Comparison of ENCODE assay signal across 15 cellular contexts in the genomic region with DNA sequence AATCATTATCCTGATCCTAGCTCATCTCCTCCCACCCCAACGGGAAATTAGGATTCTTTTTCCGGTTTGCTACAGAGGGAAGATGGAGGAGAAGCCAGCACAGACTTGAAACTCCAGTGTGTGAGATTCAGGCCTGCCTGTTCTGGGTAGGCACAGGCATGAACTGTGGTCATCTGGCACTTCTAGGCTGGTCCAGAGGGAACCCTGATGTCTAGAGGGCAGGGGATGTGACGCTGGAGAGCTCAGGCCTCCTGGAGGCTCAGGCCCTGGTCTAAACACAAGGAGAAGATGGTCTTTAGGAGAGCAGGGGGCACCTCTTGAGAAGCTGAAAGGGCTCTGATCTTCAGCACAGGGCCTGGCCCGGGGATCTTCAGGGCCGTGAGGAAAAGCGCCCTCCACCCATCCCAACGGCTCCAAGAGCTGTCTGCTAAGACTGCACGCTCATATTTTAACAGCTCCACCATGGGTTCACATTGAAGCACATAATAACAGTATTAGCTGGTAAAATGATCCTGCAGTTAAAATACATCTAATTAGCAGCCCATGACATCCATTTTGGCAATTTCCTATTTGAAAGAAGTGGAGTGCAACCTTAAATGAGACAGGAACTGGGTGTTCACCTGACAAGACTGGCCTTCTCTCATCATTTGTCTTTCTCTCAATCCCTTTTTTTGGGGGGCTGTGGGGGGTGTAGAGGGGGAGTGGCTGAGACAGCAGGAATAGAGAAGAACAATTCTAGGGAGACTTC. TPM values are rescaled to one million over a fixed set of nuclear protein-coding genes. Genes with fewer than 3 reads are reported as not detected.
A peak's percentile ranks its signal among the peaks of the same experiment; 100 is the strongest.
DNase-seq lines count a peak whose midpoint lies in the region; ATAC-seq and TF ChIP-seq lines count a peak whose summit lies in the region.
"Had no signal": no experiment of that assay in that cellular context is flagged by ENCODE, and none has a peak within 500 bp of the region (broad histone marks: within the 10 kb centered on the region; RNA-seq: fewer than 3 reads in every experiment).

No MANE protein-coding gene starts in this region.

- peaks cover 100% of the 10 kb centered on the region for H3K79me2 ChIP-seq in neural cell (replicated peaks; ENCODE audit: insufficient read depth, low read length)

- no peak overlapping the region for H3K4me2 ChIP-seq in neural cell (ENCODE audit: low read length)

- POLR2A ChIA-PET in activated naive CD8-positive, alpha-beta T cell treated with anti-CD3 and anti-CD28 coated beads, Interleukin-2, amount 10 ng/mL, durations not matched to agents 7 days and 5 days (lab: Charles Lee) = interaction anchor here (1.0 to 23.5 kb wide), 11 partner anchors 11 to 244 kb away, joined by 3 to 796 read pairs (median 6); a partner anchor contains a TSS

- peak overlapping the region; percentile 85 for H3K4me3 Mint-ChIP-seq in activated naive CD8-positive, alpha-beta T cell treated with anti-CD3 and anti-CD28 coated beads, Interleukin-2, amount 10 ng/mL, durations not matched to agents 7 days and 5 days

- H3K9me3 Mint-ChIP-seq in activated naive CD8-positive, alpha-beta T cell treated with anti-CD3 and anti-CD28 coated beads, Interleukin-2, amount 10 ng/mL, durations not matched to agents 7 days and 5 days = no peaks in the 10 kb centered on the region

- no peak for ATAC-seq in activated naive CD8-positive, alpha-beta T cell treated with anti-CD3 and anti-CD28 coated beads, Interleukin-2, amount 10 ng/mL, durations not matched to agents 7 days and 5 days (ENCODE audit: low read depth)
- ATAC-seq: GM12878, pancreas had no signal

- no peak for TF ChIP-seq RAD21 in neural cell (conservative IDR thresholded peaks at IDR 0.05)

- peak overlapping the region; percentile 95 for H3K27ac Mint-ChIP-seq in activated naive CD8-positive, alpha-beta T cell treated with anti-CD3 and anti-CD28 coated beads, Interleukin-2, amount 10 ng/mL, durations not matched to agents 7 days and 5 days

- H3K36me3 Mint-ChIP-seq in activated naive CD8-positive, alpha-beta T cell treated with anti-CD3 and anti-CD28 coated beads, Interleukin-2, amount 10 ng/mL, durations not matched to agents 7 days and 5 days = peaks cover 27% of the 10 kb centered on the region

- no peaks in the 10 kb centered on the region for H3F3A ChIP-seq in neural cell (ENCODE audit: insufficient read depth, low read length, poor library complexity, severe bottlenecking)

- no peaks in the 10 kb centered on the region for H3K9me3 ChIP-seq in neural cell (ENCODE audit: low read length)
- H3K9me3 ChIP-seq: HAP-1, pancreas had no signal

- peak overlapping the region; percentile 32 for H3K4me3 ChIP-seq in neural cell (ENCODE audit: low read length)
- H3K4me3 ChIP-seq: GM12878, HAP-1, pancreas had no signal

- no peaks in the 10 kb centered on the region for H3K9me2 ChIP-seq in neural cell (ENCODE audit: insufficient read depth, low read length)

- no peak for TF ChIP-seq EP300 in neural cell (conservative IDR thresholded peaks at IDR 0.05; ENCODE audit: poor library complexity, severe bottlenecking)

- H3K36me3 ChIP-seq in neural cell (ENCODE audit: insufficient read depth, low read length) = no peaks in the 10 kb centered on the region
- H3K36me3 ChIP-seq: HAP-1, pancreas had no signal

- H3K27me3 Mint-ChIP-seq in activated naive CD8-positive, alpha-beta T cell treated with anti-CD3 and anti-CD28 coated beads, Interleukin-2, amount 10 ng/mL, durations not matched to agents 7 days and 5 days = no peaks in the 10 kb centered on the region

- no peaks in the 10 kb centered on the region for H3K27me3 ChIP-seq in neural cell (ENCODE audit: insufficient read depth, low read depth, low read length)
- H3K27me3 ChIP-seq: pancreas had no signal

- H2AFZ ChIP-seq in neural cell (ENCODE audit: low read depth, low read length) = no peak overlapping the region

- DNase-seq in NCI-H748 (lab: John Stamatoyannopoulos, UW; ENCODE audit: unreplicated experiment) = peak; percentile 53
- no peak for DNase-seq in NCI-H748 treated with DMSO at 0.1 percent for 48 hours (lab: John Stamatoyannopoulos, UW)
- DNase-seq in NCI-H1436 (lab: John Stamatoyannopoulos, UW) = peak; percentile 75
- DNase-seq in activated naive CD8-positive, alpha-beta T cell treated with anti-CD3 and anti-CD28 coated beads, Interleukin-2, amount 10 ng/mL, durations not matched to agents 7 days and 5 days = no peak
- no peak for DNase-seq in NCI-H1105 (lab: John Stamatoyannopoulos, UW)
- no peak for DNase-seq in stimulated activated CD8-positive, alpha-beta memory T cell treated with anti-CD3 and anti-CD28 coated beads, Interleukin-4, amount 100 ng/mL, for 48 hours
- no peak for DNase-seq in stimulated activated naive CD4-positive, alpha-beta T cell (lab: John Stamatoyannopoulos, UW)
- DNase-seq: 8988T, islet precursor cell, NCI-H1048, pancreas, SHP77 had no signal

- H4K20me1 ChIP-seq in neural cell (ENCODE audit: insufficient read depth) = peaks cover 99% of the 10 kb centered on the region

- no peak for TF ChIP-seq CTCF in neural cell (IDR thresholded peaks at IDR 0.05; ENCODE audit: poor library complexity, severe bottlenecking)

- no peak overlapping the region for H3K9ac ChIP-seq in neural cell (ENCODE audit: low read length)

- H3K4me1 Mint-ChIP-seq in activated naive CD8-positive, alpha-beta T cell treated with anti-CD3 and anti-CD28 coated beads, Interleukin-2, amount 10 ng/mL, durations not matched to agents 7 days and 5 days = peaks cover 91% of the 10 kb centered on the region

- no peak overlapping the region for H3K27ac ChIP-seq in neural cell (ENCODE audit: low read length)
- H3K27ac ChIP-seq: pancreas had no signal

TF ChIP-seq in neural cell, 6 proteins besides CTCF, POLR2A, EP300 and RAD21:
- TF ChIP-seq TAF1 (IDR thresholded peaks at IDR 0.05; ENCODE audit: low read depth) (no peak), EZH2 (IDR thresholded peaks at IDR 0.05; ENCODE audit: borderline replicate concordance, insufficient read depth, low read length, poor library complexity, severe bottlenecking) (no peak), POLR2AphosphoS5 (IDR thresholded peaks at IDR 0.05) (no peak), SMC3 (conservative IDR thresholded peaks at IDR 0.05; ENCODE audit: poor library complexity) (no peak), MXI1 (conservative IDR thresholded peaks at IDR 0.05; ENCODE audit: poor library complexity, severe bottlenecking) (no peak)
- TF ChIP-seq, protein P1, sequence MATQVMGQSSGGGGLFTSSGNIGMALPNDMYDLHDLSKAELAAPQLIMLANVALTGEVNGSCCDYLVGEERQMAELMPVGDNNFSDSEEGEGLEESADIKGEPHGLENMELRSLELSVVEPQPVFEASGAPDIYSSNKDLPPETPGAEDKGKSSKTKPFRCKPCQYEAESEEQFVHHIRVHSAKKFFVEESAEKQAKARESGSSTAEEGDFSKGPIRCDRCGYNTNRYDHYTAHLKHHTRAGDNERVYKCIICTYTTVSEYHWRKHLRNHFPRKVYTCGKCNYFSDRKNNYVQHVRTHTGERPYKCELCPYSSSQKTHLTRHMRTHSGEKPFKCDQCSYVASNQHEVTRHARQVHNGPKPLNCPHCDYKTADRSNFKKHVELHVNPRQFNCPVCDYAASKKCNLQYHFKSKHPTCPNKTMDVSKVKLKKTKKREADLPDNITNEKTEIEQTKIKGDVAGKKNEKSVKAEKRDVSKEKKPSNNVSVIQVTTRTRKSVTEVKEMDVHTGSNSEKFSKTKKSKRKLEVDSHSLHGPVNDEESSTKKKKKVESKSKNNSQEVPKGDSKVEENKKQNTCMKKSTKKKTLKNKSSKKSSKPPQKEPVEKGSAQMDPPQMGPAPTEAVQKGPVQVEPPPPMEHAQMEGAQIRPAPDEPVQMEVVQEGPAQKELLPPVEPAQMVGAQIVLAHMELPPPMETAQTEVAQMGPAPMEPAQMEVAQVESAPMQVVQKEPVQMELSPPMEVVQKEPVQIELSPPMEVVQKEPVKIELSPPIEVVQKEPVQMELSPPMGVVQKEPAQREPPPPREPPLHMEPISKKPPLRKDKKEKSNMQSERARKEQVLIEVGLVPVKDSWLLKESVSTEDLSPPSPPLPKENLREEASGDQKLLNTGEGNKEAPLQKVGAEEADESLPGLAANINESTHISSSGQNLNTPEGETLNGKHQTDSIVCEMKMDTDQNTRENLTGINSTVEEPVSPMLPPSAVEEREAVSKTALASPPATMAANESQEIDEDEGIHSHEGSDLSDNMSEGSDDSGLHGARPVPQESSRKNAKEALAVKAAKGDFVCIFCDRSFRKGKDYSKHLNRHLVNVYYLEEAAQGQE (IDR thresholded peaks at IDR 0.05; ENCODE audit: borderline replicate concordance) = no peak

RNA-seq across cellular contexts. Expression of a gene that starts 35.4 kb away (rescaled TPM):
- total RNA-seq in activated naive CD8-positive, alpha-beta T cell treated with anti-CD3 and anti-CD28 coated beads, Interleukin-2, amount 10 ng/mL, durations not matched to agents 7 days and 5 days = 100 to 1,000 TPM in 1 of 2 experiments, 10 to 100 TPM in 1; 99.5 to 104 TPM
- 98.9 and 104 TPM in 2 replicates for polyA plus RNA-seq in neural cell
- 259 and 270 TPM in 2 replicates for polyA minus RNA-seq in neural cell

Comparison
In these comparisons a context has a peak if more than half of its experiments do, and no peak if none do; other contexts are left out.
1. DNase-seq: peak in NCI-H748 (single experiment) and NCI-H1436 (single experiment); none in NCI-H748 treated with DMSO at 0.1 percent for 48 hours (single experiment), activated naive CD8-positive, alpha-beta T cell treated with anti-CD3 and anti-CD28 coated beads, Interleukin-2, amount 10 ng/mL, durations not matched to agents 7 days and 5 days (single experiment), NCI-H1105 (single experiment), stimulated activated CD8-positive, alpha-beta memory T cell treated with anti-CD3 and anti-CD28 coated beads, Interleukin-4, amount 100 ng/mL, for 48 hours (single experiment) and stimulated activated naive CD4-positive, alpha-beta T cell (0 of 6).